Comparison of ENCODE assay signal across 1 cellular context in genomic region chr1:179177182-179177581, GRCh38.
TF ChIP-seq lines count a peak whose summit lies in the region.

No MANE protein-coding gene starts in this region.

TF ChIP-seq in GM23338, 12 proteins besides CTCF, POLR2A, EP300 and RAD21:
- TF ChIP-seq, protein P1, sequence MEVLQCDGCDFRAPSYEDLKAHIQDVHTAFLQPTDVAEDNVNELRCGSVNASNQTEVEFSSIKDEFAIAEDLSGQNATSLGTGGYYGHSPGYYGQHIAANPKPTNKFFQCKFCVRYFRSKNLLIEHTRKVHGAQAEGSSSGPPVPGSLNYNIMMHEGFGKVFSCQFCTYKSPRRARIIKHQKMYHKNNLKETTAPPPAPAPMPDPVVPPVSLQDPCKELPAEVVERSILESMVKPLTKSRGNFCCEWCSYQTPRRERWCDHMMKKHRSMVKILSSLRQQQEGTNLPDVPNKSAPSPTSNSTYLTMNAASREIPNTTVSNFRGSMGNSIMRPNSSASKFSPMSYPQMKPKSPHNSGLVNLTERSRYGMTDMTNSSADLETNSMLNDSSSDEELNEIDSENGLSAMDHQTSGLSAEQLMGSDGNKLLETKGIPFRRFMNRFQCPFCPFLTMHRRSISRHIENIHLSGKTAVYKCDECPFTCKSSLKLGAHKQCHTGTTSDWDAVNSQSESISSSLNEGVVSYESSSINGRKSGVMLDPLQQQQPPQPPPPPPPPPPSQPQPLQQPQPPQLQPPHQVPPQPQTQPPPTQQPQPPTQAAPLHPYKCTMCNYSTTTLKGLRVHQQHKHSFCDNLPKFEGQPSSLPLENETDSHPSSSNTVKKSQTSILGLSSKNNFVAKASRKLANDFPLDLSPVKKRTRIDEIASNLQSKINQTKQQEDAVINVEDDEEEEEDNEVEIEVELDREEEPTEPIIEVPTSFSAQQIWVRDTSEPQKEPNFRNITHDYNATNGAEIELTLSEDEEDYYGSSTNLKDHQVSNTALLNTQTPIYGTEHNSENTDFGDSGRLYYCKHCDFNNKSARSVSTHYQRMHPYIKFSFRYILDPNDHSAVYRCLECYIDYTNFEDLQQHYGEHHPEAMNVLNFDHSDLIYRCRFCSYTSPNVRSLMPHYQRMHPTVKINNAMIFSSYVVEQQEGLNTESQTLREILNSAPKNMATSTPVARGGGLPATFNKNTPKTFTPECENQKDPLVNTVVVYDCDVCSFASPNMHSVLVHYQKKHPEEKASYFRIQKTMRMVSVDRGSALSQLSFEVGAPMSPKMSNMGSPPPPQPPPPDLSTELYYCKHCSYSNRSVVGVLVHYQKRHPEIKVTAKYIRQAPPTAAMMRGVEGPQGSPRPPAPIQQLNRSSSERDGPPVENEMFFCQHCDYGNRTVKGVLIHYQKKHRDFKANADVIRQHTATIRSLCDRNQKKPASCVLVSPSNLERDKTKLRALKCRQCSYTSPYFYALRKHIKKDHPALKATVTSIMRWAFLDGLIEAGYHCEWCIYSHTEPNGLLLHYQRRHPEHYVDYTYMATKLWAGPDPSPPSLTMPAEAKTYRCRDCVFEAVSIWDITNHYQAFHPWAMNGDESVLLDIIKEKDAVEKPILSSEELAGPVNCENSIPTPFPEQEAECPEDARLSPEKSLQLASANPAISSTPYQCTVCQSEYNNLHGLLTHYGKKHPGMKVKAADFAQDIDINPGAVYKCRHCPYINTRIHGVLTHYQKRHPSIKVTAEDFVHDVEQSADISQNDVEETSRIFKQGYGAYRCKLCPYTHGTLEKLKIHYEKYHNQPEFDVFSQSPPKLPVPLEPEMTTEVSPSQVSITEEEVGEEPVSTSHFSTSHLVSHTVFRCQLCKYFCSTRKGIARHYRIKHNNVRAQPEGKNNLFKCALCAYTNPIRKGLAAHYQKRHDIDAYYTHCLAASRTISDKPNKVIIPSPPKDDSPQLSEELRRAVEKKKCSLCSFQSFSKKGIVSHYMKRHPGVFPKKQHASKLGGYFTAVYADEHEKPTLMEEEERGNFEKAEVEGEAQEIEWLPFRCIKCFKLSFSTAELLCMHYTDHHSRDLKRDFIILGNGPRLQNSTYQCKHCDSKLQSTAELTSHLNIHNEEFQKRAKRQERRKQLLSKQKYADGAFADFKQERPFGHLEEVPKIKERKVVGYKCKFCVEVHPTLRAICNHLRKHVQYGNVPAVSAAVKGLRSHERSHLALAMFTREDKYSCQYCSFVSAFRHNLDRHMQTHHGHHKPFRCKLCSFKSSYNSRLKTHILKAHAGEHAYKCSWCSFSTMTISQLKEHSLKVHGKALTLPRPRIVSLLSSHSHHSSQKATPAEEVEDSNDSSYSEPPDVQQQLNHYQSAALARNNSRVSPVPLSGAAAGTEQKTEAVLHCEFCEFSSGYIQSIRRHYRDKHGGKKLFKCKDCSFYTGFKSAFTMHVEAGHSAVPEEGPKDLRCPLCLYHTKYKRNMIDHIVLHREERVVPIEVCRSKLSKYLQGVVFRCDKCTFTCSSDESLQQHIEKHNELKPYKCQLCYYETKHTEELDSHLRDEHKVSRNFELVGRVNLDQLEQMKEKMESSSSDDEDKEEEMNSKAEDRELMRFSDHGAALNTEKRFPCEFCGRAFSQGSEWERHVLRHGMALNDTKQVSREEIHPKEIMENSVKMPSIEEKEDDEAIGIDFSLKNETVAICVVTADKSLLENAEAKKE (CRISPR knock-in tag; IDR thresholded peaks at IDR 0.05): no peak
- TF ChIP-seq JUNB (IDR thresholded peaks at IDR 0.05; ENCODE audit: unreplicated experiment) (no peak), ZNF114 (CRISPR knock-in tag; IDR thresholded peaks at IDR 0.05) (no peak), EZH2 (IDR thresholded peaks at IDR 0.05; ENCODE audit: low read depth, unreplicated experiment) (no peak), ZNF331 (CRISPR knock-in tag; IDR thresholded peaks at IDR 0.05; ENCODE audit: low read depth) (no peak), STAT1 (IDR thresholded peaks at IDR 0.05; ENCODE audit: unreplicated experiment) (no peak), CREB1 (CRISPR knock-in tag; IDR thresholded peaks at IDR 0.05; ENCODE audit: low read depth) (no peak), ETS1 (IDR thresholded peaks at IDR 0.05) (no peak), EZH2phosphoT487 (IDR thresholded peaks at IDR 0.05; ENCODE audit: unreplicated experiment) (no peak), REST (IDR thresholded peaks at IDR 0.05; ENCODE audit: unreplicated experiment) (no peak), NANOG (IDR thresholded peaks at IDR 0.05; ENCODE audit: borderline replicate concordance) (no peak), POLR2AphosphoS5 (IDR thresholded peaks at IDR 0.05; ENCODE audit: low read depth) (no peak)
